ENCODE assay signal across 1 cellular context in the genomic region with DNA sequence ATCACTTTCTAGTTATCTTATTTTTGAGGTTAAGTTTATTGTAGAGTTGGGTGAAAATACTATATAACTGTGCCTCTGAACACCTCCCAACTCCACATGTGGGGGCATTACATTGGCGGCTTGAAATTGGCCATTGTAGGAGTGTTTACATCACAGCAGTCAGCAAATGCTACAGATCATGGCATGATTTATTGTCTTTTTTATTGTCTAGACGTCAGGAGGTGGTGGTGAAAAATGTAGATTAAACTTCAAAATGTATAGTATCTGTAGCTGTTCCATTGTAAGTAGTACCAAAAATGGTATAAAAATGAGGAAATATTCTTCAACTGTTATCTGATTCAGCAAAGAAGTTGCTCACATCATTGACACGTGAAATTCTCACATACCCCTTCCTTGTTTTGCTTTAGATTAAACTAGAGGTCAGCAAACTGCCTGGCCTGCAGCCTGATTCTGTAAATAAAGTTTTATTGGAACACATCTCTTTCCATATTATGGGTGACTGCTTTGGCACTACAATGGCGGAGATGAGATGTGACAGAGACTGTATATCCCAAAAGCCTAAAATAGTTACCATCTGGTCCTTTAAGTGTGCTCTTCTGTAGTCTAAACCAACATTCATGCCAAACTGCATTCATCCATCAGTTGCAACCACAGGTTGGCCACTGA.
TF ChIP-seq lines count a peak whose summit lies in the region.

No MANE protein-coding gene starts in this region.

TF ChIP-seq in HepG2, 621 proteins besides CTCF, POLR2A, EP300 and RAD21 (continued from another document):
- TF ChIP-seq, protein P1, sequence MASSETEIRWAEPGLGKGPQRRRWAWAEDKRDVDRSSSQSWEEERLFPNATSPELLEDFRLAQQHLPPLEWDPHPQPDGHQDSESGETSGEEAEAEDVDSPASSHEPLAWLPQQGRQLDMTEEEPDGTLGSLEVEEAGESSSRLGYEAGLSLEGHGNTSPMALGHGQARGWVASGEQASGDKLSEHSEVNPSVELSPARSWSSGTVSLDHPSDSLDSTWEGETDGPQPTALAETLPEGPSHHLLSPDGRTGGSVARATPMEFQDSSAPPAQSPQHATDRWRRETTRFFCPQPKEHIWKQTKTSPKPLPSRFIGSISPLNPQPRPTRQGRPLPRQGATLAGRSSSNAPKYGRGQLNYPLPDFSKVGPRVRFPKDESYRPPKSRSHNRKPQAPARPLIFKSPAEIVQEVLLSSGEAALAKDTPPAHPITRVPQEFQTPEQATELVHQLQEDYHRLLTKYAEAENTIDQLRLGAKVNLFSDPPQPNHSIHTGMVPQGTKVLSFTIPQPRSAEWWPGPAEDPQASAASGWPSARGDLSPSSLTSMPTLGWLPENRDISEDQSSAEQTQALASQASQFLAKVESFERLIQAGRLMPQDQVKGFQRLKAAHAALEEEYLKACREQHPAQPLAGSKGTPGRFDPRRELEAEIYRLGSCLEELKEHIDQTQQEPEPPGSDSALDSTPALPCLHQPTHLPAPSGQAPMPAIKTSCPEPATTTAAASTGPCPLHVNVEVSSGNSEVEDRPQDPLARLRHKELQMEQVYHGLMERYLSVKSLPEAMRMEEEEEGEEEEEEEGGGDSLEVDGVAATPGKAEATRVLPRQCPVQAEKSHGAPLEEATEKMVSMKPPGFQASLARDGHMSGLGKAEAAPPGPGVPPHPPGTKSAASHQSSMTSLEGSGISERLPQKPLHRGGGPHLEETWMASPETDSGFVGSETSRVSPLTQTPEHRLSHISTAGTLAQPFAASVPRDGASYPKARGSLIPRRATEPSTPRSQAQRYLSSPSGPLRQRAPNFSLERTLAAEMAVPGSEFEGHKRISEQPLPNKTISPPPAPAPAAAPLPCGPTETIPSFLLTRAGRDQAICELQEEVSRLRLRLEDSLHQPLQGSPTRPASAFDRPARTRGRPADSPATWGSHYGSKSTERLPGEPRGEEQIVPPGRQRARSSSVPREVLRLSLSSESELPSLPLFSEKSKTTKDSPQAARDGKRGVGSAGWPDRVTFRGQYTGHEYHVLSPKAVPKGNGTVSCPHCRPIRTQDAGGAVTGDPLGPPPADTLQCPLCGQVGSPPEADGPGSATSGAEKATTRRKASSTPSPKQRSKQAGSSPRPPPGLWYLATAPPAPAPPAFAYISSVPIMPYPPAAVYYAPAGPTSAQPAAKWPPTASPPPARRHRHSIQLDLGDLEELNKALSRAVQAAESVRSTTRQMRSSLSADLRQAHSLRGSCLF (CRISPR knock-in tag; IDR thresholded peaks at IDR 0.05; ENCODE audit: borderline replicate concordance) = no peak
- TF ChIP-seq MXI1 (IDR thresholded peaks at IDR 0.05; ENCODE audit: borderline replicate concordance, low read depth, low read length) (no peak), ARID2 (CRISPR knock-in tag; IDR thresholded peaks at IDR 0.05; ENCODE audit: borderline replicate concordance) (no peak), MIER3 (CRISPR knock-in tag; IDR thresholded peaks at IDR 0.05; ENCODE audit: borderline replicate concordance) (no peak), PRPF4 (IDR thresholded peaks at IDR 0.05; ENCODE audit: low read depth, low read length, poor library complexity, severe bottlenecking) (no peak), KLF15 (CRISPR knock-in tag; IDR thresholded peaks at IDR 0.05; ENCODE audit: borderline replicate concordance) (no peak), ZNF224 (CRISPR knock-in tag; IDR thresholded peaks at IDR 0.05) (no peak), JUND (CRISPR knock-in tag; IDR thresholded peaks at IDR 0.05) (no peak)
